Comparison of ENCODE assay signal across 1 cellular context in genomic region chrX:33207056-33207455, GRCh38.
TF ChIP-seq lines count a peak whose summit lies in the region.

No MANE protein-coding gene starts in this region.

TF ChIP-seq in SK-N-SH treated with all-trans-retinoic acid at 6 μM for 48 hours, 23 proteins besides CTCF, POLR2A, EP300 and RAD21 (continued from another document):
- no peak for TF ChIP-seq TSHZ2 (CRISPR knock-in tag; IDR thresholded peaks at IDR 0.05)
- no peak for TF ChIP-seq ARNTL (CRISPR knock-in tag; IDR thresholded peaks at IDR 0.05; ENCODE audit: borderline replicate concordance, low read depth)
- TF ChIP-seq PPARA (CRISPR knock-in tag; IDR thresholded peaks at IDR 0.05; ENCODE audit: borderline replicate concordance): no peak
- no peak for TF ChIP-seq ZFP30 (CRISPR knock-in tag; IDR thresholded peaks at IDR 0.05)
- no peak for TF ChIP-seq OSR1 (CRISPR knock-in tag; IDR thresholded peaks at IDR 0.05)
